ENCODE assay signal across 17 cellular contexts in the genomic region with DNA sequence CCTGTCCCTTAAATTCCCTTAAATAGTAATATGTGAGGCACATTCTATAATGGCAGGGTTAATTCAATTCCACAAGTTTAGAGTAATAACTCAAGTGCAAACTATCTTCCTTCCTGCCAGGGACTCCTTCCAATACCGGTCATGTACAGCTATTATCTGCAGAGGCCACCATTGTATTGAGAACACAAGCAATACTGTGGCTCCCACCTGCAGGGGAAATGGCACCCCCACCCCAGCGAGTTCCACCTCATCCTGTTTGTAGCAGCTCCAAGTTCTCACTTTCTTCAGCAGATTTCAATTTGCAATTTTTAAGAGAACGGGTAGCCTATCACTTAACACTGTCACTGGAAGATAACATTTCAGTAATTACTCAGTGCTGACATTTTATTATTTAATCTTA.
DNase-seq lines count a peak whose midpoint lies in the region; ATAC-seq and TF ChIP-seq lines count a peak whose summit lies in the region.
"Had no signal": no experiment of that assay in that cellular context is flagged by ENCODE, and none has a peak within 500 bp of the region (broad histone marks: within the 10 kb centered on the region; RNA-seq: fewer than 3 reads in every experiment).

No MANE protein-coding gene starts in this region.

- H3K9me3 ChIP-seq in thoracic aorta, result no peaks in the 10 kb centered on the region
- H3K9me3 ChIP-seq: BLaER1, Caco-2 had no signal

- H3K27ac ChIP-seq in cingulate gyrus (ENCODE audit: low read depth, low read length) (peak overlapping the region; percentile 90), thoracic aorta (peak overlapping the region; percentile 95 to 98)
- H3K27ac ChIP-seq: 22Rv1, BLaER1 had no signal

- TF ChIP-seq CTCF in thoracic aorta (IDR thresholded peaks at IDR 0.05) (no peak), GM13976 (IDR thresholded peaks at IDR 0.05; ENCODE audit: borderline replicate concordance, control extremely low read depth, extremely low read depth, insufficient read depth, missing control alignments) (no peak)

- in situ Hi-C loops in GM13976 (cut with MboI; ENCODE audit: low sequenced_read_pairs, unreplicated experiment), result no loop called here

- H3K36me3 ChIP-seq in thoracic aorta, result no peaks in the 10 kb centered on the region
- H3K36me3 ChIP-seq: BLaER1 had no signal

- ATAC-seq in thoracic aorta (ENCODE audit: insufficient number of reproducible peaks, low FRiP score, low read depth), result no peak

- DNase-seq in NCI-H82 (lab: John Stamatoyannopoulos, UW) (peak; percentile 48), NCI-H82 treated with DMSO at 0.1 percent for 48 hours (lab: John Stamatoyannopoulos, UW; ENCODE audit: unreplicated experiment) (no peak), lung microvascular endothelial cell (ENCODE audit: low read depth in 2 of 2) (peak; percentile 22 to 80), thoracic aorta (ENCODE audit: low spot score) (no peak), NCI-H774 (lab: John Stamatoyannopoulos, UW) (no peak), GM13976 (ENCODE audit: low spot score) (no peak), amygdala (lab: John Stamatoyannopoulos, UW) (no peak)
- DNase-seq: AML-193; Caco-2; CD8-positive, alpha-beta memory T cell; DND-41; GDM1; HCEC 1CT; HFFc6 had no signal

- no peak overlapping the region for H3K4me3 ChIP-seq in thoracic aorta
- H3K4me3 ChIP-seq: BLaER1 had no signal

- no peaks in the 10 kb centered on the region for H3K27me3 ChIP-seq in thoracic aorta (replicated peaks; ENCODE audit: insufficient read depth)
- H3K27me3 ChIP-seq: BLaER1 had no signal

- H3K4me1 ChIP-seq in thoracic aorta (ENCODE audit: control insufficient read depth in 1 of 2, low read depth in 2 of 2), result peaks cover 21 to 43% of the 10 kb centered on the region in 2 donors
- H3K4me1 ChIP-seq: Caco-2 had no signal

Comparison
In these comparisons a context has a peak if more than half of its experiments do, and no peak if none do; other contexts are left out.
1. DNase-seq: peak in NCI-H82 (single experiment) and lung microvascular endothelial cell (2 of 2); none in NCI-H82 treated with DMSO at 0.1 percent for 48 hours (single experiment), thoracic aorta (single experiment), NCI-H774 (single experiment), GM13976 (single experiment) and amygdala (0 of 56).